In the genomic region with DNA sequence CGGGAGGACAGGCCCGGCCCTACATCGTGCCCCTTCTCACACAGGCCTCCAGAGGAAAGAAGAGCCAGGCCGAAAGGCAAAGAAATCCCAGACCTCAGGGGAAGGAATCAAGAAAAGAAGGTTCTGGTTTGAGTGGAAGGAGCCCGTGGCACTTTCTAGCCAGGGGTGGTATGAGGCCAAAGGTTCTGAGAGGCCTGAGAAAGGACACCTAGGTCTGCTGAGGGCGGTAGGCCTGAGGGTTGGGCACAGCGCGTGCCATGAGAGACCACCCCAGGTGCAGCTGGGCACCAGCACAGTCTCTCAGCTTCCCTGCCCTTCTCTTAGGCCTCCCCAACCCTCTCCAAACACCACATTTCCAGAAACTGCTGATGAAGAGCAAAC, we compare ENCODE assay signal across 10 cellular contexts.
DNase-seq lines count a peak whose midpoint lies in the region; ATAC-seq and TF ChIP-seq lines count a peak whose summit lies in the region.
"Had no signal": no experiment of that assay in that cellular context is flagged by ENCODE, and none has a peak within 500 bp of the region (broad histone marks: within the 10 kb centered on the region; RNA-seq: fewer than 3 reads in every experiment).

No MANE protein-coding gene starts in this region.

- peak overlapping the region; percentile 81 for H2AFZ ChIP-seq in osteoblast (ENCODE audit: low read length)

- TF ChIP-seq POLR2A in uterus (IDR thresholded peaks at IDR 0.05): no peak

- TF ChIP-seq CTCF in heart right ventricle (IDR thresholded peaks at IDR 0.05) (no peak), osteoblast (IDR thresholded peaks at IDR 0.05; ENCODE audit: extremely low read depth, low read depth, low read length) (no peak), uterus (IDR thresholded peaks at IDR 0.05) (no peak)

- H3K4me1 ChIP-seq in heart right ventricle (peaks cover 13 to 58% (median 49%) of the 10 kb centered on the region in 9 donors), esophagus (ENCODE audit: control insufficient read depth in 2 of 2, insufficient read depth in 2 of 2, low read length in 1 of 2) (peaks cover 3 to 5% of the 10 kb centered on the region in 2 donors), osteoblast (ENCODE audit: insufficient read depth, low read length) (peaks cover 7% of the 10 kb centered on the region), uterus (peaks cover 0 to 3% of the 10 kb centered on the region in 2 donors), HAP-1 (no peaks in the 10 kb centered on the region)

- H3K9me3 ChIP-seq in heart right ventricle: peaks cover 0 to 10% (median 0%) of the 10 kb centered on the region in 11 donors
- H3K9me3 ChIP-seq in esophagus (ENCODE audit: control insufficient read depth in 2 of 2, insufficient read depth in 1 of 2, low read depth in 1 of 2, low read length in 1 of 2): no peaks in the 10 kb centered on the region
- H3K9me3 ChIP-seq in osteoblast (ENCODE audit: low read depth, low read length): peaks cover 3% of the 10 kb centered on the region
- H3K9me3 ChIP-seq in uterus: no peaks in the 10 kb centered on the region
- no peaks in the 10 kb centered on the region for H3K9me3 ChIP-seq in HAP-1

- H3K4me2 ChIP-seq in osteoblast (ENCODE audit: insufficient read depth, low read length): no peak overlapping the region

- in situ Hi-C loops in HAP-1 (cut with MboI; ENCODE audit: low sequenced_read_pairs) (no loop called here), ACHN (cut with HindIII; ENCODE audit: low pct_ligation_motif_present, low pct_unique_long_range_greater_than_20kb, low sequenced_read_pairs) (no loop called here)

- DNase-seq in heart right ventricle (no peak), cardiac septum (ENCODE audit: low spot score) (no peak), osteoblast (ENCODE audit: insufficient read length, low spot score, missing footprints) (peak; percentile 42), uterus (peak; percentile 19 to 27), HAP-1 (ENCODE audit: low spot score in 2 of 2) (no peak), ACHN (no peak)
- DNase-seq: activated T-cell treated with anti-CD3 and anti-CD28 coated beads, Interleukin-2, amount 50 U/mL, for 1 hour; stimulated activated CD4-positive, alpha-beta T cell treated with anti-CD3 and anti-CD28 coated beads, Interleukin-15, amount 100 ng/mL, for 24 hours had no signal

- no peaks in the 10 kb centered on the region for H4K20me1 ChIP-seq in osteoblast (ENCODE audit: insufficient read depth, low read length)

- WGBS in heart right ventricle, 2 donors: 78 to 79% methylated on average over 8 of the region's 8 CpGs
- WGBS in esophagus, 2 donors: 63 to 65% methylated on average over 8 of the region's 8 CpGs

- intact Hi-C loops in heart right ventricle (cut with DNase I) (no loop called here), cardiac septum (cut with DNase I) (loop anchor here (5.0 kb wide), 1 partner anchor 74 kb away; no protein-coding TSS in a partner anchor), uterus (cut with DNase I; ENCODE audit: low total_unique reads) (no loop called here)

- no peaks in the 10 kb centered on the region for H3K36me3 ChIP-seq in heart right ventricle
- H3K36me3 ChIP-seq in esophagus (ENCODE audit: control insufficient read depth in 2 of 2, insufficient read depth in 2 of 2, low read length in 1 of 2): no peaks in the 10 kb centered on the region
- H3K36me3 ChIP-seq in osteoblast (ENCODE audit: insufficient read depth, low read length): no peaks in the 10 kb centered on the region
- H3K36me3 ChIP-seq in uterus: no peaks in the 10 kb centered on the region
- H3K36me3 ChIP-seq in HAP-1 (replicated peaks): no peaks in the 10 kb centered on the region

- ATAC-seq in heart right ventricle: peak in 2 of 8 donors; percentile 2 to 20
- ATAC-seq in HG02938 (IDR thresholded peaks at IDR 0.05; ENCODE audit: unreplicated experiment): no peak

- H3K27me3 ChIP-seq in heart right ventricle (no peaks in the 10 kb centered on the region), esophagus (ENCODE audit: control insufficient read depth in 1 of 2, insufficient read depth in 2 of 2, low read length in 2 of 2) (no peaks in the 10 kb centered on the region), osteoblast (ENCODE audit: insufficient read depth, low read length) (no peaks in the 10 kb centered on the region), uterus (no peaks in the 10 kb centered on the region), HAP-1 (ENCODE audit: low read depth) (no peaks in the 10 kb centered on the region)

- H3K27ac ChIP-seq in heart right ventricle: peak overlapping the region; percentile 38 to 93 (median 76)
- H3K27ac ChIP-seq in esophagus (ENCODE audit: low read depth in 2 of 2, low read length in 1 of 2): peak overlapping the region; percentile 67 to 78
- H3K27ac ChIP-seq in osteoblast (ENCODE audit: low read depth, low read length): no peak overlapping the region
- peak overlapping the region; percentile 88 to 93 for H3K27ac ChIP-seq in uterus

- H3K4me3 ChIP-seq in heart right ventricle (no peak overlapping the region), esophagus (ENCODE audit: low read depth in 1 of 2, low read length in 2 of 2) (no peak overlapping the region), osteoblast (ENCODE audit: insufficient read depth, low read length) (no peak overlapping the region), uterus (no peak overlapping the region), HAP-1 (no peak overlapping the region)

- H3K79me2 ChIP-seq in osteoblast (ENCODE audit: insufficient read depth, low read length): no peaks in the 10 kb centered on the region

Comparison
In these comparisons a context has a peak if more than half of its experiments do, and no peak if none do; other contexts are left out.
1. DNase-seq: peak in osteoblast (single experiment) and uterus (2 of 2); none in heart right ventricle (0 of 2), cardiac septum (single experiment), HAP-1 (0 of 2) and ACHN (single experiment).